ENCODE assay signal across 1 cellular context in the genomic region with DNA sequence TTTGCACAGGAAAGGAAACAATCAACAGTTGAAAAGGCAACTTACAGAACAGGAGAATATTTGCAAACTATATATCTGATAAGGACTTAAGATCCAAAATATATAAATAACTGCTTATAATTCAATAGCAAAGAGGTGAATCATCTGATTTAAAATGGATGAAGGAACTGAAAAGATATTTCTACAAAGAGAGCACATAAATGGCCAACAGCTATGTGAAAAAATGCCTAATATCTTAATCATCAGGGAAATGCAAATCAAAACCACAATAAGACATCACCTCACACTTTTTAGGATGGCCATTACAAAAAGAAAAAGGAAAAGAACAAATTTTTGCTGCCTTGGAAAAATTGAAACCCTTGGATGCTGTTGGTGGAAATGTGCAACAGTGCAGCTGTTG.
TF ChIP-seq lines count a peak whose summit lies in the region.

No MANE protein-coding gene starts in this region.

TF ChIP-seq in SK-N-SH, 30 proteins besides CTCF, POLR2A, EP300 and RAD21 (continued from another document):
- no peak for TF ChIP-seq FOXM1 (IDR thresholded peaks at IDR 0.05; ENCODE audit: low read depth)
- 0 out of 2 replicates have a peak, but pooled peaks have one; percentile 9 for TF ChIP-seq JUND (IDR thresholded peaks at IDR 0.05)
- no peak for TF ChIP-seq POLR2AphosphoS5 (IDR thresholded peaks at IDR 0.05; ENCODE audit: low read depth, low read length)
- no peak for TF ChIP-seq MEF2A (IDR thresholded peaks at IDR 0.05; ENCODE audit: borderline replicate concordance, low read depth)
- no peak for TF ChIP-seq SMC3 (IDR thresholded peaks at IDR 0.05; ENCODE audit: low read depth, low read length)
